15 cellular contexts compared by ENCODE assay signal in genomic region chr1:11797525-11798216, GRCh38. TPM values are rescaled to one million over a fixed set of nuclear protein-coding genes. Genes with fewer than 3 reads are reported as not detected.
DNase-seq lines count a peak whose midpoint lies in the region; ATAC-seq and TF ChIP-seq lines count a peak whose summit lies in the region.
"Had no signal": no experiment of that assay in that cellular context is flagged by ENCODE, and none has a peak within 500 bp of the region (broad histone marks: within the 10 kb centered on the region; RNA-seq: fewer than 3 reads in every experiment).

No MANE protein-coding gene starts in this region.

- 96% methylated on average over 5 of the region's 6 CpGs for WGBS in mesenchymal stem cell

- H3K27ac ChIP-seq in mesenchymal stem cell (ENCODE audit: low read length, poor library complexity, severe bottlenecking), result peak overlapping the region; percentile 1
- H3K27ac ChIP-seq in upper lobe of right lung, result peak overlapping the region; percentile 68

- no peak overlapping the region for H2BK120ac ChIP-seq in mesenchymal stem cell (ENCODE audit: low read depth, low read length)

- no peak overlapping the region for H2BK5ac ChIP-seq in mesenchymal stem cell (ENCODE audit: low read depth, low read length, poor library complexity, severe bottlenecking)

- H3K27me3 ChIP-seq in adipocyte (replicated peaks; ENCODE audit: control insufficient read depth, insufficient read depth, low read length) (no peaks in the 10 kb centered on the region), mesenchymal stem cell (ENCODE audit: control insufficient read depth in 1 of 2, insufficient read depth in 1 of 2, low read length in 2 of 2) (no peaks in the 10 kb centered on the region), upper lobe of right lung (no peaks in the 10 kb centered on the region)

- H3K14ac ChIP-seq in mesenchymal stem cell (ENCODE audit: low read length in 2 of 2), result no peak overlapping the region

- H3K4me3 ChIP-seq in adipocyte (ENCODE audit: low read length), result no peak overlapping the region
- H3K4me3 ChIP-seq in mesenchymal stem cell (ENCODE audit: insufficient read depth in 1 of 2, low read depth in 1 of 2, low read length in 2 of 2), result no peak overlapping the region
- H3K4me3 ChIP-seq in upper lobe of right lung, result no peak overlapping the region

- peak; percentile 29 for ATAC-seq in upper lobe of right lung
- no peak for ATAC-seq in HG03439 (IDR thresholded peaks at IDR 0.05; ENCODE audit: unreplicated experiment)
- no peak for ATAC-seq in GM21717 (IDR thresholded peaks at IDR 0.05; ENCODE audit: unreplicated experiment)
- ATAC-seq: activated T-helper 17 cell treated with anti-CD3 and anti-CD28 coated beads, Interleukin-2, amount 50 U/mL, for 72 hours had no signal

- intact Hi-C loops in upper lobe of right lung (cut with DNase I), result no loop called here

- no peak overlapping the region for H2AK5ac ChIP-seq in mesenchymal stem cell (ENCODE audit: low read length, severe bottlenecking)

- H3K9ac ChIP-seq in adipocyte (ENCODE audit: low read length) (peak overlapping the region; percentile 20), mesenchymal stem cell (ENCODE audit: low read length) (peak overlapping the region; percentile 65)

- H3K9me3 ChIP-seq in adipocyte (ENCODE audit: control insufficient read depth, low read length) (no peaks in the 10 kb centered on the region), mesenchymal stem cell (ENCODE audit: control insufficient read depth, low read length) (no peaks in the 10 kb centered on the region), upper lobe of right lung (no peaks in the 10 kb centered on the region)

- H2AFZ ChIP-seq in mesenchymal stem cell (ENCODE audit: low read depth, low read length), result no peak overlapping the region

- H3K4ac ChIP-seq in mesenchymal stem cell (ENCODE audit: low read depth in 1 of 2, low read length in 2 of 2), result no peak overlapping the region

- no peak overlapping the region for H4K8ac ChIP-seq in mesenchymal stem cell (ENCODE audit: low read length)

- H3K18ac ChIP-seq in mesenchymal stem cell (ENCODE audit: low read depth in 1 of 2, low read length in 2 of 2), result no peak overlapping the region

- H2BK12ac ChIP-seq in mesenchymal stem cell (ENCODE audit: low read length in 2 of 2), result no peak overlapping the region

- DNase-seq in adipocyte (ENCODE audit: low read depth) (no peak), glomerular visceral epithelial cell (ENCODE audit: extremely low spot score) (peak; percentile 77), mesenchymal stem cell (no peak), upper lobe of right lung (peak; percentile 65), HPDE6-E6E7 (ENCODE audit: extremely low spot score) (no peak), RKO (ENCODE audit: low spot score) (no peak)
- DNase-seq: CD4-positive, alpha-beta memory T cell; naive B cell; NCI-H1105; stimulated activated naive CD4-positive, alpha-beta T cell treated with Interleukin-2 at 50 U/mL for 16 hours had no signal

- H2BK15ac ChIP-seq in mesenchymal stem cell (ENCODE audit: low read depth, poor library complexity, severe bottlenecking), result no peak overlapping the region

- no peak overlapping the region for H3K4me2 ChIP-seq in mesenchymal stem cell (ENCODE audit: low read length, poor library complexity, severe bottlenecking)

- peaks cover 54% of the 10 kb centered on the region for H3K36me3 ChIP-seq in adipocyte (ENCODE audit: control insufficient read depth, insufficient read depth, low read length, severe bottlenecking)
- peaks cover 53 to 72% of the 10 kb centered on the region in 2 experiments for H3K36me3 ChIP-seq in mesenchymal stem cell (ENCODE audit: control insufficient read depth in 1 of 2, insufficient read depth in 2 of 2, low read depth in 1 of 2, low read length in 2 of 2)
- H3K36me3 ChIP-seq in upper lobe of right lung, result peaks cover 76% of the 10 kb centered on the region

- no peak for TF ChIP-seq CTCF in upper lobe of right lung (IDR thresholded peaks at IDR 0.05)

- H3K4me1 ChIP-seq in adipocyte (ENCODE audit: control insufficient read depth, insufficient read depth, low read length) (peaks cover 35% of the 10 kb centered on the region), mesenchymal stem cell (ENCODE audit: control insufficient read depth, insufficient read depth, low read depth, low read length) (peaks cover 30% of the 10 kb centered on the region), upper lobe of right lung (peaks cover 32% of the 10 kb centered on the region)

- H3K79me1 ChIP-seq in mesenchymal stem cell (replicated peaks; ENCODE audit: low read length, poor library complexity, severe bottlenecking), result peaks cover 5% of the 10 kb centered on the region

- H4K91ac ChIP-seq in mesenchymal stem cell (ENCODE audit: low read length), result no peak overlapping the region

- no peak overlapping the region for H3K23ac ChIP-seq in mesenchymal stem cell (ENCODE audit: low read length in 2 of 2)

RNA-seq across cellular contexts. Expression of gene MTHFR, which starts 8.1 kb away (rescaled TPM):
- polyA plus RNA-seq in mesenchymal stem cell (2013, experiment 1 of 2), result 13.7 TPM
- 13.3 TPM for polyA plus RNA-seq in mesenchymal stem cell (2013, experiment 2 of 2)
- 45.4 TPM for total RNA-seq in upper lobe of right lung

RNA-seq across cellular contexts. Expression of gene CLCN6, which starts 8.3 kb away (rescaled TPM):
- 23.7 TPM for polyA plus RNA-seq in mesenchymal stem cell (2013, experiment 1 of 2)
- 22.9 TPM for polyA plus RNA-seq in mesenchymal stem cell (2013, experiment 2 of 2)
- total RNA-seq in upper lobe of right lung, result 33.7 TPM

RNA-seq across cellular contexts. Expression of gene C1orf167, which starts 35.7 kb away (rescaled TPM):
- polyA plus RNA-seq in mesenchymal stem cell (2013, experiment 1 of 2), result 0.36 TPM
- 0.19 TPM for polyA plus RNA-seq in mesenchymal stem cell (2013, experiment 2 of 2)
- 4.7 TPM for total RNA-seq in upper lobe of right lung
- total RNA-seq: activated T-helper 17 cell treated with anti-CD3 and anti-CD28 coated beads, Interleukin-2, amount 50 U/mL, for 72 hours; CD4-positive, alpha-beta memory T cell; chondrocyte; SK-MEL-5 had no signal
- polyA plus RNA-seq: CD4-positive, alpha-beta memory T cell had no signal

RNA-seq across cellular contexts. Expression of gene NPPA, which starts 49.9 kb away (rescaled TPM):
- polyA plus RNA-seq in mesenchymal stem cell (2013, experiment 1 of 2), result not detected
- not detected for polyA plus RNA-seq in mesenchymal stem cell (2013, experiment 2 of 2)
- 8.4 TPM for total RNA-seq in upper lobe of right lung
- total RNA-seq: activated T-helper 17 cell treated with anti-CD3 and anti-CD28 coated beads, Interleukin-2, amount 50 U/mL, for 72 hours; CD4-positive, alpha-beta memory T cell; chondrocyte; SK-MEL-5 had no signal
- polyA plus RNA-seq: CD4-positive, alpha-beta memory T cell had no signal

Comparison
In these comparisons a context has a peak if more than half of its experiments do, and no peak if none do; other contexts are left out.
1. DNase-seq: peak in glomerular visceral epithelial cell (single experiment) and upper lobe of right lung (single experiment); none in adipocyte (single experiment), mesenchymal stem cell (single experiment), HPDE6-E6E7 (single experiment) and RKO (single experiment).